1 cellular context compared by ENCODE assay signal in the genomic region with DNA sequence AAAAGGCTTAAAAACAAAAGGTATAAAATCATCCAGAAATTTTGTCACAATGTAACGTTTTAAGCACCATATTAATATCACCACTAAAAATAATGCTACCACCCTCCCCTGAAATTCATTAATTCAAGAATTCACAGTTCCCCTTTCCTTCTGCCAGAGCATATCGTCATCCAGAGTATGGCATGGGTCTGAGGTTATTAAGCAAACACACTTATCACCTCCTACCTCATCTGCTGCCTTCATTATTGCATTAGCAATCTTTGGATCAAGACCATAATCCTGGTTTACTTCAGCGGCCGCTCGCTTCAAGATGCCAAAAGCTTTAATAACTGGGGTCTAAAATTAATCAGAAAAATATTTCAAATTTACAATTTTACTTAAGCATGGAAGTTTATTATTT.
TF ChIP-seq lines count a peak whose summit lies in the region.

No MANE protein-coding gene starts in this region.

TF ChIP-seq in H1, 55 proteins besides CTCF, POLR2A, EP300 and RAD21 (continued from another document):
- TF ChIP-seq, protein P1, sequence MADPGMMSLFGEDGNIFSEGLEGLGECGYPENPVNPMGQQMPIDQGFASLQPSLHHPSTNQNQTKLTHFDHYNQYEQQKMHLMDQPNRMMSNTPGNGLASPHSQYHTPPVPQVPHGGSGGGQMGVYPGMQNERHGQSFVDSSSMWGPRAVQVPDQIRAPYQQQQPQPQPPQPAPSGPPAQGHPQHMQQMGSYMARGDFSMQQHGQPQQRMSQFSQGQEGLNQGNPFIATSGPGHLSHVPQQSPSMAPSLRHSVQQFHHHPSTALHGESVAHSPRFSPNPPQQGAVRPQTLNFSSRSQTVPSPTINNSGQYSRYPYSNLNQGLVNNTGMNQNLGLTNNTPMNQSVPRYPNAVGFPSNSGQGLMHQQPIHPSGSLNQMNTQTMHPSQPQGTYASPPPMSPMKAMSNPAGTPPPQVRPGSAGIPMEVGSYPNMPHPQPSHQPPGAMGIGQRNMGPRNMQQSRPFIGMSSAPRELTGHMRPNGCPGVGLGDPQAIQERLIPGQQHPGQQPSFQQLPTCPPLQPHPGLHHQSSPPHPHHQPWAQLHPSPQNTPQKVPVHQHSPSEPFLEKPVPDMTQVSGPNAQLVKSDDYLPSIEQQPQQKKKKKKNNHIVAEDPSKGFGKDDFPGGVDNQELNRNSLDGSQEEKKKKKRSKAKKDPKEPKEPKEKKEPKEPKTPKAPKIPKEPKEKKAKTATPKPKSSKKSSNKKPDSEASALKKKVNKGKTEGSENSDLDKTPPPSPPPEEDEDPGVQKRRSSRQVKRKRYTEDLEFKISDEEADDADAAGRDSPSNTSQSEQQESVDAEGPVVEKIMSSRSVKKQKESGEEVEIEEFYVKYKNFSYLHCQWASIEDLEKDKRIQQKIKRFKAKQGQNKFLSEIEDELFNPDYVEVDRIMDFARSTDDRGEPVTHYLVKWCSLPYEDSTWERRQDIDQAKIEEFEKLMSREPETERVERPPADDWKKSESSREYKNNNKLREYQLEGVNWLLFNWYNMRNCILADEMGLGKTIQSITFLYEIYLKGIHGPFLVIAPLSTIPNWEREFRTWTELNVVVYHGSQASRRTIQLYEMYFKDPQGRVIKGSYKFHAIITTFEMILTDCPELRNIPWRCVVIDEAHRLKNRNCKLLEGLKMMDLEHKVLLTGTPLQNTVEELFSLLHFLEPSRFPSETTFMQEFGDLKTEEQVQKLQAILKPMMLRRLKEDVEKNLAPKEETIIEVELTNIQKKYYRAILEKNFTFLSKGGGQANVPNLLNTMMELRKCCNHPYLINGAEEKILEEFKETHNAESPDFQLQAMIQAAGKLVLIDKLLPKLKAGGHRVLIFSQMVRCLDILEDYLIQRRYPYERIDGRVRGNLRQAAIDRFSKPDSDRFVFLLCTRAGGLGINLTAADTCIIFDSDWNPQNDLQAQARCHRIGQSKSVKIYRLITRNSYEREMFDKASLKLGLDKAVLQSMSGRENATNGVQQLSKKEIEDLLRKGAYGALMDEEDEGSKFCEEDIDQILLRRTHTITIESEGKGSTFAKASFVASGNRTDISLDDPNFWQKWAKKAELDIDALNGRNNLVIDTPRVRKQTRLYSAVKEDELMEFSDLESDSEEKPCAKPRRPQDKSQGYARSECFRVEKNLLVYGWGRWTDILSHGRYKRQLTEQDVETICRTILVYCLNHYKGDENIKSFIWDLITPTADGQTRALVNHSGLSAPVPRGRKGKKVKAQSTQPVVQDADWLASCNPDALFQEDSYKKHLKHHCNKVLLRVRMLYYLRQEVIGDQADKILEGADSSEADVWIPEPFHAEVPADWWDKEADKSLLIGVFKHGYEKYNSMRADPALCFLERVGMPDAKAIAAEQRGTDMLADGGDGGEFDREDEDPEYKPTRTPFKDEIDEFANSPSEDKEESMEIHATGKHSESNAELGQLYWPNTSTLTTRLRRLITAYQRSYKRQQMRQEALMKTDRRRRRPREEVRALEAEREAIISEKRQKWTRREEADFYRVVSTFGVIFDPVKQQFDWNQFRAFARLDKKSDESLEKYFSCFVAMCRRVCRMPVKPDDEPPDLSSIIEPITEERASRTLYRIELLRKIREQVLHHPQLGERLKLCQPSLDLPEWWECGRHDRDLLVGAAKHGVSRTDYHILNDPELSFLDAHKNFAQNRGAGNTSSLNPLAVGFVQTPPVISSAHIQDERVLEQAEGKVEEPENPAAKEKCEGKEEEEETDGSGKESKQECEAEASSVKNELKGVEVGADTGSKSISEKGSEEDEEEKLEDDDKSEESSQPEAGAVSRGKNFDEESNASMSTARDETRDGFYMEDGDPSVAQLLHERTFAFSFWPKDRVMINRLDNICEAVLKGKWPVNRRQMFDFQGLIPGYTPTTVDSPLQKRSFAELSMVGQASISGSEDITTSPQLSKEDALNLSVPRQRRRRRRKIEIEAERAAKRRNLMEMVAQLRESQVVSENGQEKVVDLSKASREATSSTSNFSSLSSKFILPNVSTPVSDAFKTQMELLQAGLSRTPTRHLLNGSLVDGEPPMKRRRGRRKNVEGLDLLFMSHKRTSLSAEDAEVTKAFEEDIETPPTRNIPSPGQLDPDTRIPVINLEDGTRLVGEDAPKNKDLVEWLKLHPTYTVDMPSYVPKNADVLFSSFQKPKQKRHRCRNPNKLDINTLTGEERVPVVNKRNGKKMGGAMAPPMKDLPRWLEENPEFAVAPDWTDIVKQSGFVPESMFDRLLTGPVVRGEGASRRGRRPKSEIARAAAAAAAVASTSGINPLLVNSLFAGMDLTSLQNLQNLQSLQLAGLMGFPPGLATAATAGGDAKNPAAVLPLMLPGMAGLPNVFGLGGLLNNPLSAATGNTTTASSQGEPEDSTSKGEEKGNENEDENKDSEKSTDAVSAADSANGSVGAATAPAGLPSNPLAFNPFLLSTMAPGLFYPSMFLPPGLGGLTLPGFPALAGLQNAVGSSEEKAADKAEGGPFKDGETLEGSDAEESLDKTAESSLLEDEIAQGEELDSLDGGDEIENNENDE (IDR thresholded peaks at IDR 0.05; ENCODE audit: insufficient replicate concordance, low read length): no peak
- TF ChIP-seq CTBP2 (IDR thresholded peaks at IDR 0.05; ENCODE audit: borderline replicate concordance, insufficient read depth, insufficient read length, low read length): no peak
TF ChIP-seq in H1: peak in this region for 0.
